13 cellular contexts compared by ENCODE assay signal in genomic region chr16:14527411-14528044, GRCh38.
DNase-seq lines count a peak whose midpoint lies in the region; ATAC-seq and TF ChIP-seq lines count a peak whose summit lies in the region.
"Had no signal": no experiment of that assay in that cellular context is flagged by ENCODE, and none has a peak within 500 bp of the region (broad histone marks: within the 10 kb centered on the region; RNA-seq: fewer than 3 reads in every experiment).

No MANE protein-coding gene starts in this region.

- H3K4me1 ChIP-seq in IMR-90 (ENCODE audit: control insufficient read depth, insufficient read depth, low read length): peaks cover 8% of the 10 kb centered on the region
- peaks cover 6 to 32% (median 26%) of the 10 kb centered on the region in 5 donors for H3K4me1 ChIP-seq in subcutaneous abdominal adipose tissue (ENCODE audit: control insufficient read depth in 5 of 5, insufficient read depth in 5 of 5, low read length in 5 of 5)

- peak overlapping the region; percentile 17; the same call in 1 of the 2 replicates for H4K91ac ChIP-seq in IMR-90 (ENCODE audit: insufficient read depth, low read depth, low read length)

- H3K36me3 ChIP-seq in IMR-90 (ENCODE audit: control insufficient read depth, insufficient read depth, low read length) (no peaks in the 10 kb centered on the region), subcutaneous abdominal adipose tissue (ENCODE audit: control insufficient read depth in 5 of 5, insufficient read depth in 5 of 5, low read length in 5 of 5) (peaks cover 0 to 10% (median 3%) of the 10 kb centered on the region in 5 donors)

- peak overlapping the region; percentile 49; the same call in 1 of the 2 replicates for H3K4ac ChIP-seq in IMR-90 (ENCODE audit: low read depth, low read length)

- no TSS peak for BruUV-seq in IMR-90 (replicated peaks; lab: Mats Ljungman, UMichigan)

- CTCF ChIA-PET in IMR-90 (lab: Yijun Ruan, JAX): interaction anchor here (0.9 to 1.4 kb wide), 3 partner anchors 18 to 242 kb away, joined by 3 to 5 read pairs (median 4); no protein-coding TSS in a partner anchor

- H2BK15ac ChIP-seq in IMR-90 (ENCODE audit: low read depth, low read length): peak overlapping the region; percentile 80; the same call in 1 of the 3 replicates

- no peak overlapping the region for H2AK9ac ChIP-seq in IMR-90 (replicated peaks; ENCODE audit: low read depth, low read length, poor library complexity)

- no CpG with 5 or more reads among the region's 5 CpGs for WGBS in IMR-90 (ENCODE audit: extremely low coverage in 2 of 2, insufficient read length in 1 of 2), 2 experiments

- no peak overlapping the region for H3K56ac ChIP-seq in IMR-90 (ENCODE audit: extremely low read depth, insufficient read depth, low read length)

- intact Hi-C loops in IMR-90 (cut with micrococcal nuclease): loop anchor here (2.0 to 5.0 kb wide), 3 partner anchors 75 to 603 kb away; no protein-coding TSS in a partner anchor

- no peak for TF ChIP-seq POLR2A in IMR-90 (IDR thresholded peaks at IDR 0.05; ENCODE audit: low read depth, low read length)

- peak overlapping the region; percentile 40; the same call in 1 of the 2 replicates for H4K5ac ChIP-seq in IMR-90 (ENCODE audit: low read depth, low read length)

- no peaks in the 10 kb centered on the region for H4K20me1 ChIP-seq in IMR-90 (ENCODE audit: insufficient read depth, low read length)

- peak overlapping the region; percentile 53; the same call in 1 of the 2 replicates for H3K14ac ChIP-seq in IMR-90 (replicated peaks; ENCODE audit: low read depth, low read length)

- no peaks in the 10 kb centered on the region for H3K27me3 ChIP-seq in IMR-90 (ENCODE audit: control insufficient read depth, insufficient read depth, low read length)
- no peaks in the 10 kb centered on the region for H3K27me3 ChIP-seq in subcutaneous abdominal adipose tissue (ENCODE audit: control insufficient read depth in 5 of 5, insufficient read depth in 4 of 5, low read length in 5 of 5)

- dilution Hi-C loops in IMR-90 (cut with HindIII; ENCODE audit: low sequenced_read_pairs, unreplicated experiment): no loop called here

- H3K9me3 ChIP-seq in IMR-90 (ENCODE audit: control insufficient read depth, insufficient read depth, low read length) (no peaks in the 10 kb centered on the region), subcutaneous abdominal adipose tissue (ENCODE audit: control insufficient read depth in 5 of 5, low read length in 5 of 5) (no peaks in the 10 kb centered on the region)

- ATAC-seq in IMR-90 (ENCODE audit: low read depth) (peak; percentile 45), left lobe of liver (peak; percentile 74), GM19397 (IDR thresholded peaks at IDR 0.05; ENCODE audit: unreplicated experiment) (no peak), GM18519 (IDR thresholded peaks at IDR 0.05; ENCODE audit: low FRiP score, unreplicated experiment) (no peak)

- peak overlapping the region; percentile 58; the same call in 1 of the 2 replicates for H3K18ac ChIP-seq in IMR-90 (ENCODE audit: low read depth, low read length)

- H4K8ac ChIP-seq in IMR-90 (ENCODE audit: low read depth in 2 of 2, low read length in 2 of 2): peak overlapping the region in 1 of 2 experiments; percentile 43; a peak in 2 of 4 replicates

- H3K4me2 ChIP-seq in IMR-90 (ENCODE audit: low read depth, low read length): 0 out of 2 replicates have a peak overlapping the region, but pooled peaks have one; percentile 33

- H2BK20ac ChIP-seq in IMR-90 (ENCODE audit: low read depth, low read length): no peak overlapping the region

- no peak overlapping the region for H3K4me3 ChIP-seq in IMR-90 (ENCODE audit: insufficient read depth, low read depth, low read length)
- H3K4me3 ChIP-seq in coronary artery: peak overlapping the region; percentile 33
- H3K4me3 ChIP-seq in subcutaneous abdominal adipose tissue (ENCODE audit: low read depth in 1 of 5, low read length in 5 of 5): no peak overlapping the region

- peak overlapping the region; percentile 44 for H2BK5ac ChIP-seq in IMR-90 (ENCODE audit: low read depth, low read length, poor library complexity, severe bottlenecking)

- TF ChIP-seq CTCF in IMR-90 (conservative IDR thresholded peaks at IDR 0.05; ENCODE audit: low read depth, low read length) (no peak), coronary artery (IDR thresholded peaks at IDR 0.05) (no peak)

- H3K9me1 ChIP-seq in IMR-90 (ENCODE audit: insufficient read depth, low read length): peaks cover 6% of the 10 kb centered on the region

- in situ Hi-C loops in IMR-90 (cut with MboI; ENCODE audit: low sequenced_read_pairs): loop anchor here (5.0 kb wide), 2 partner anchors 230 to 605 kb away; partner anchors contain the start of gene ERCC4

- peak; percentile 4; the same call in 1 of the 2 replicates for TF ChIP-seq RAD21 in IMR-90 (IDR thresholded peaks at IDR 0.05; ENCODE audit: low read length)

- H2BK120ac ChIP-seq in IMR-90 (ENCODE audit: low read depth, low read length): peak overlapping the region; percentile 56

- H3K9ac ChIP-seq in IMR-90 (ENCODE audit: low read depth, low read length) (no peak overlapping the region; the same call in 1 of the 2 replicates), subcutaneous abdominal adipose tissue (ENCODE audit: low read length in 5 of 5) (peak overlapping the region in 3 of 5 donors; percentile 64 to 78 (median 65))

- DNase-seq in IMR-90 (peak; percentile 81), coronary artery (ENCODE audit: low spot score) (peak; percentile 77), left lobe of liver (ENCODE audit: low spot score) (peak; percentile 74), SK-N-DZ (ENCODE audit: low spot score) (no peak), foreskin melanocyte (no peak)
- DNase-seq: DND-41; effector CD8-positive, alpha-beta T cell; islet precursor cell; NCI-H1694 had no signal

- H3K23ac ChIP-seq in IMR-90 (ENCODE audit: low read depth, low read length): no peak overlapping the region; the same call in 1 of the 2 replicates

- no peak overlapping the region for H2AFZ ChIP-seq in IMR-90 (replicated peaks; ENCODE audit: low read length, poor library complexity)

- H2AK5ac ChIP-seq in IMR-90 (ENCODE audit: low read depth, low read length): no peak overlapping the region; the same call in 1 of the 2 replicates

- H3K79me1 ChIP-seq in IMR-90 (ENCODE audit: low read depth in 1 of 2, low read length in 2 of 2): peaks cover 4 to 10% of the 10 kb centered on the region in 2 experiments; a peak in 3 of 4 replicates

- POLR2A ChIA-PET in IMR-90 (lab: Charles Lee; ENCODE audit: unreplicated experiment): no interaction called here

- H3K27ac ChIP-seq in IMR-90 (ENCODE audit: insufficient read depth, low read length) (peak overlapping the region; percentile 63; the same call in 1 of the 2 replicates), coronary artery (peak overlapping the region; percentile 69 to 76), subcutaneous abdominal adipose tissue (ENCODE audit: low read depth, low read length) (peak overlapping the region; percentile 93)
- H3K27ac ChIP-seq: HL-60 had no signal

TF ChIP-seq in IMR-90, 13 proteins besides CTCF, POLR2A, EP300 and RAD21:
- TF ChIP-seq, protein P1, sequence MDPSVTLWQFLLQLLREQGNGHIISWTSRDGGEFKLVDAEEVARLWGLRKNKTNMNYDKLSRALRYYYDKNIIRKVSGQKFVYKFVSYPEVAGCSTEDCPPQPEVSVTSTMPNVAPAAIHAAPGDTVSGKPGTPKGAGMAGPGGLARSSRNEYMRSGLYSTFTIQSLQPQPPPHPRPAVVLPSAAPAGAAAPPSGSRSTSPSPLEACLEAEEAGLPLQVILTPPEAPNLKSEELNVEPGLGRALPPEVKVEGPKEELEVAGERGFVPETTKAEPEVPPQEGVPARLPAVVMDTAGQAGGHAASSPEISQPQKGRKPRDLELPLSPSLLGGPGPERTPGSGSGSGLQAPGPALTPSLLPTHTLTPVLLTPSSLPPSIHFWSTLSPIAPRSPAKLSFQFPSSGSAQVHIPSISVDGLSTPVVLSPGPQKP (IDR thresholded peaks at IDR 0.05; ENCODE audit: borderline replicate concordance, low read depth, low read length): no peak
- TF ChIP-seq, protein P2, sequence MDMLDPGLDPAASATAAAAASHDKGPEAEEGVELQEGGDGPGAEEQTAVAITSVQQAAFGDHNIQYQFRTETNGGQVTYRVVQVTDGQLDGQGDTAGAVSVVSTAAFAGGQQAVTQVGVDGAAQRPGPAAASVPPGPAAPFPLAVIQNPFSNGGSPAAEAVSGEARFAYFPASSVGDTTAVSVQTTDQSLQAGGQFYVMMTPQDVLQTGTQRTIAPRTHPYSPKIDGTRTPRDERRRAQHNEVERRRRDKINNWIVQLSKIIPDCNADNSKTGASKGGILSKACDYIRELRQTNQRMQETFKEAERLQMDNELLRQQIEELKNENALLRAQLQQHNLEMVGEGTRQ (IDR thresholded peaks at IDR 0.05; ENCODE audit: low read depth, low read length): no peak
- TF ChIP-seq CEBPB (IDR thresholded peaks at IDR 0.05; ENCODE audit: low read depth, low read length) (peak; percentile 86), RFX5 (IDR thresholded peaks at IDR 0.05; ENCODE audit: low read depth, low read length) (no peak), RCOR1 (IDR thresholded peaks at IDR 0.05; ENCODE audit: insufficient replicate concordance, low read length) (no peak), SMC3 (IDR thresholded peaks at IDR 0.05; ENCODE audit: low read depth, low read length) (peak; percentile 5; the same call in 1 of the 2 replicates), CHD1 (IDR thresholded peaks at IDR 0.05; ENCODE audit: low read depth, low read length) (no peak), MAFK (IDR thresholded peaks at IDR 0.05; ENCODE audit: low read depth, low read length) (peak; percentile 94), FOS (IDR thresholded peaks at IDR 0.05; ENCODE audit: low read depth, low read length) (no peak), NFE2L2 (IDR thresholded peaks at IDR 0.05; ENCODE audit: low read depth, low read length) (peak; percentile 99), MXI1 (IDR thresholded peaks at IDR 0.05; ENCODE audit: borderline replicate concordance, low read depth, low read length) (peak; percentile 64; the same call in 1 of the 2 replicates), BHLHE40 (IDR thresholded peaks at IDR 0.05; ENCODE audit: low read depth, low read length) (peak; percentile 72), MAZ (IDR thresholded peaks at IDR 0.05; ENCODE audit: borderline replicate concordance, low read depth, low read length) (no peak)

Comparison
In these comparisons a context has a peak if more than half of its experiments do, and no peak if none do; other contexts are left out.
1. ATAC-seq: peak in IMR-90 (single experiment) and left lobe of liver (single experiment); none in GM19397 (single experiment) and GM18519 (single experiment).
2. DNase-seq: peak in IMR-90 (single experiment), coronary artery (single experiment) and left lobe of liver (single experiment); none in SK-N-DZ (single experiment) and foreskin melanocyte (single experiment).
3. Peak in every context shown above with its lines, with median percentiles within 50 percentile points of each other: H3K27ac ChIP-seq.